9 cellular contexts compared by ENCODE assay signal in the genomic region with DNA sequence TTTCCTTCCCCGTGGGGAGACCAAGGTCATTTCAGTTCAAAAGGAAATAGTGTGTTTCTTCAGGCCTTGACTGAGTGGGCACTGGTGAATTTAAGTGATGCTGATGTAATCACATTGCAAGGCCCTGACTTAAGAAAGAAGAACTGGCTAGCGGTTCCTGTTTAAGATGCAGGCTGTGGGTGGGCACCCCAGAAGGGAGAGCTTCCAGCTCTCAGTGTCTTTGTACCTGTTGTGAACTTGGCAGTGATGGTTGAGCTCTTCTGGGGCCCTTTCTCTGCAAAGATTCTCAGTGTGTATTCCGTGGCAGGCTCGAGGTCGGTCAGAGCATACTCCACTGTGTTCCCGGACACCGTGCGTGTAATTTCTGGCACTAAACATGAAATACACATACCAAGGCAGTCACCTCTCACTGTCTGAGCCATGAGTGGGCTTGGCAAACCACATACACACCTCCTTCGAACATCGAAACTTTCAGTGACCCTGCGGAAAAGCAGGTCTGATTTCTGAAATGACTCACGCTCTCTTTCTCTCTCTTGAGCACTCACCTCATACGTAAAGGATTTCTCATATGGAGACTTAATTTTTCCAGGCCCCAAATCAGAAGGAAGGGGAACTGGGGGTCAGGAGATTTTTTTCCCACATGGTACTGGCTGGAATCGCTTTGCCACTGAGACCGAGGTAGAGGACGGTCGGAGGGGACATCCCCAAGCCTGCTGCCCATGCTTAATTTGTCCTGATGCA.
A peak's percentile ranks its signal among the peaks of the same experiment; 100 is the strongest.
DNase-seq lines count a peak whose midpoint lies in the region; ATAC-seq and TF ChIP-seq lines count a peak whose summit lies in the region.
"Had no signal": no experiment of that assay in that cellular context is flagged by ENCODE, and none has a peak within 500 bp of the region (broad histone marks: within the 10 kb centered on the region; RNA-seq: fewer than 3 reads in every experiment).

No MANE protein-coding gene starts in this region.

- no peaks in the 10 kb centered on the region for H3K27me3 ChIP-seq in CD4-positive, CD25-positive, alpha-beta regulatory T cell (ENCODE audit: control insufficient read depth, insufficient read depth, low read length)
- H3K27me3 ChIP-seq in hepatocyte: no peaks in the 10 kb centered on the region
- H3K27me3 ChIP-seq: gastrocnemius medialis had no signal

- 90% methylated on average over 17 of the region's 17 CpGs for WGBS in hepatocyte (ENCODE audit: low lambda C conversion rate, missing lambda C conversion rate)

- H3K36me3 Mint-ChIP-seq in CD4-positive, CD25-positive, alpha-beta regulatory T cell: no peaks in the 10 kb centered on the region
- H3K36me3 Mint-ChIP-seq in activated T-cell treated with anti-CD3 and anti-CD28 coated beads, Interleukin-2, amount 50 U/mL, for 4 hours (ENCODE audit: insufficient read depth): no peaks in the 10 kb centered on the region
- no peaks in the 10 kb centered on the region for H3K36me3 Mint-ChIP-seq in type B pancreatic cell

- H3K27ac ChIP-seq in CD4-positive, CD25-positive, alpha-beta regulatory T cell (ENCODE audit: insufficient read depth, low read length, poor library complexity, severe bottlenecking): no peak overlapping the region
- peak overlapping the region; percentile 74 for H3K27ac ChIP-seq in hepatocyte

- H3K4me1 ChIP-seq in CD4-positive, CD25-positive, alpha-beta regulatory T cell (ENCODE audit: control insufficient read depth, insufficient read depth, low read length, poor library complexity, severe bottlenecking): no peaks in the 10 kb centered on the region
- peaks cover 4% of the 10 kb centered on the region for H3K4me1 ChIP-seq in hepatocyte (ENCODE audit: insufficient read depth)

- H3K4me3 ChIP-seq in CD4-positive, CD25-positive, alpha-beta regulatory T cell (ENCODE audit: low read depth, low read length): no peak overlapping the region
- no peak overlapping the region for H3K4me3 ChIP-seq in hepatocyte
- H3K4me3 ChIP-seq: gastrocnemius medialis had no signal

- H3K4me1 Mint-ChIP-seq in CD4-positive, CD25-positive, alpha-beta regulatory T cell: peaks cover 0 to 8% (median 0%) of the 10 kb centered on the region in 4 donors
- H3K4me1 Mint-ChIP-seq in activated T-cell treated with anti-CD3 and anti-CD28 coated beads, Interleukin-2, amount 50 U/mL, for 4 hours (ENCODE audit: low read depth): peaks cover 21% of the 10 kb centered on the region
- H3K4me1 Mint-ChIP-seq in type B pancreatic cell (ENCODE audit: unreplicated experiment): peaks cover 10% of the 10 kb centered on the region

- H3K4me2 ChIP-seq in hepatocyte: no peak overlapping the region

- H3K9me2 ChIP-seq in hepatocyte (replicated peaks; ENCODE audit: insufficient read depth): no peaks in the 10 kb centered on the region

- H4K20me1 ChIP-seq in hepatocyte (ENCODE audit: insufficient read depth, poor library complexity, severe bottlenecking): no peaks in the 10 kb centered on the region

- H3K27ac Mint-ChIP-seq in CD4-positive, CD25-positive, alpha-beta regulatory T cell: peak overlapping the region; percentile 29 to 59 (median 38)
- peak overlapping the region; percentile 53 for H3K27ac Mint-ChIP-seq in type B pancreatic cell

- peaks cover 0 to 1% (median 0%) of the 10 kb centered on the region in 7 donors for H3K9me3 Mint-ChIP-seq in CD4-positive, CD25-positive, alpha-beta regulatory T cell
- no peaks in the 10 kb centered on the region for H3K9me3 Mint-ChIP-seq in activated T-cell treated with anti-CD3 and anti-CD28 coated beads, Interleukin-2, amount 50 U/mL, for 4 hours
- no peaks in the 10 kb centered on the region for H3K9me3 Mint-ChIP-seq in type B pancreatic cell

- H3K36me3 ChIP-seq in CD4-positive, CD25-positive, alpha-beta regulatory T cell (ENCODE audit: control insufficient read depth, insufficient read depth, low read length): no peaks in the 10 kb centered on the region
- no peaks in the 10 kb centered on the region for H3K36me3 ChIP-seq in hepatocyte (replicated peaks; ENCODE audit: insufficient read depth, low read depth)
- H3K36me3 ChIP-seq: gastrocnemius medialis had no signal

- no peak for ATAC-seq in CD4-positive, CD25-positive, alpha-beta regulatory T cell (ENCODE audit: low read depth in 2 of 2)
- ATAC-seq in GM19397 (IDR thresholded peaks at IDR 0.05; ENCODE audit: unreplicated experiment) (peak; percentile 67), HG03378 (IDR thresholded peaks at IDR 0.05; ENCODE audit: unreplicated experiment) (peak; percentile 89)
- peak; percentile 89 to 90 for ATAC-seq in activated T-cell treated with anti-CD3 and anti-CD28 coated beads, Interleukin-2, amount 50 U/mL, for 4 hours

- H3K27me3 Mint-ChIP-seq in CD4-positive, CD25-positive, alpha-beta regulatory T cell: peaks cover 39% of the 10 kb centered on the region
- H3K27me3 Mint-ChIP-seq in activated T-cell treated with anti-CD3 and anti-CD28 coated beads, Interleukin-2, amount 50 U/mL, for 4 hours (ENCODE audit: low read depth): peaks cover 4% of the 10 kb centered on the region
- no peaks in the 10 kb centered on the region for H3K27me3 Mint-ChIP-seq in type B pancreatic cell

- no peak for TF ChIP-seq CTCF in hepatocyte (IDR thresholded peaks at IDR 0.05; ENCODE audit: poor library complexity)
- no peak for TF ChIP-seq CTCF in type B pancreatic cell (conservative IDR thresholded peaks at IDR 0.05)

- H3K79me2 ChIP-seq in hepatocyte: no peaks in the 10 kb centered on the region

- H3K4me3 Mint-ChIP-seq in CD4-positive, CD25-positive, alpha-beta regulatory T cell: no peak overlapping the region
- peak overlapping the region; percentile 40 for H3K4me3 Mint-ChIP-seq in activated T-cell treated with anti-CD3 and anti-CD28 coated beads, Interleukin-2, amount 50 U/mL, for 4 hours
- no peak overlapping the region for H3K4me3 Mint-ChIP-seq in type B pancreatic cell

- H3K9me3 ChIP-seq in CD4-positive, CD25-positive, alpha-beta regulatory T cell (ENCODE audit: control insufficient read depth in 2 of 2, low read length in 2 of 2): no peaks in the 10 kb centered on the region
- H3K9me3 ChIP-seq in hepatocyte (ENCODE audit: low read depth): no peaks in the 10 kb centered on the region
- H3K9me3 ChIP-seq: gastrocnemius medialis had no signal

- DNase-seq in CD4-positive, CD25-positive, alpha-beta regulatory T cell: peak in 1 of 3 donors; percentile 18
- DNase-seq in activated T-cell treated with anti-CD3 and anti-CD28 coated beads, Interleukin-2, amount 50 U/mL, for 4 hours: no peak
- peak; percentile 27 for DNase-seq in hepatocyte (ENCODE audit: low spot score)
- no peak for DNase-seq in type B pancreatic cell (ENCODE audit: extremely low spot score, unreplicated experiment)
- DNase-seq in NCI-H146 treated with DMSO at 0.1 percent for 48 hours (lab: John Stamatoyannopoulos, UW; ENCODE audit: unreplicated experiment): no peak
- no peak for DNase-seq in HuH-7.5 (ENCODE audit: low spot score)

- H2AFZ ChIP-seq in hepatocyte: no peak overlapping the region

Comparison
In these comparisons a context has a peak if more than half of its experiments do, and no peak if none do; other contexts are left out.
1. ATAC-seq: peak in GM19397 (single experiment), HG03378 (single experiment) and activated T-cell treated with anti-CD3 and anti-CD28 coated beads, Interleukin-2, amount 50 U/mL, for 4 hours (2 of 2); none in CD4-positive, CD25-positive, alpha-beta regulatory T cell (0 of 2).